Comparison of ENCODE assay signal across 9 cellular contexts in the genomic region with DNA sequence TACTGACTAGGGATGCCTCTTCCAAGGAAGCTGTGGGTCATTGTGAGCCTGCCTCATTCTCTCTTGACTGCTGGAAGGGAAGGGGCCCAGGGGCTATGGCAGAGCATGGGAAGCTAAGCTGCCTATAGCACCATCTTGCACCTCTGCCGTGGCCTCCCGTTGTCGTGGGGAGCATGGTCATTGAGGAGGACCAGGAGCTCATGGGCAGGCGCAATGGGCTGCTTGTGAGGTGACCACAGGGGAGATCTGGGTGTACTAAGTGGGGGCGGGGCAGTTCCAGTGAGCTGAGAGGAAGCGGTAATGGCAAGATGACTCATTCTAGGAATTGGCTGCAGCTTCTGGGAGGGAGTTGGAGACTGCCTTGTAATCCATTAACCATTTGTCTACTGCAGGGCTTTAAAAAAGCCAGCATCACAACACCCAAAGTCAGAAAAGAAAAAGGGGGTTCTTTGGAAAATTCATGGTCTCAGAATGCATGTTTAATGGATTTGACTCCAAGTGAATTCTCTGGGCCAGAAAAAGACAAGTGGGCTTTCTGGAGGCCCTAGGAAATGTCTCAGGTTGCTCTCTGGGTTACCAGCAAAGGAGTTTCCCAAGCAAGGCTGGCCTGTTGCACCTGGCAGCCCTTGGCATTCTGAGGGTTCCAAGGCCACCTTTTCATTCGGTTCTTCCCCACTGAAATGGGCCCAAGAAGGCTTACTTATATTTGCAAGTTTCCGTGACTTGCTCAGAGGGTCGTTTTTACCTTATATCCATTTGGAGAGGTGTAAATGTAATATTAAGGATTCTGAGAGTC. TPM values are rescaled to one million over a fixed set of nuclear protein-coding genes. Genes with fewer than 3 reads are reported as not detected.
DNase-seq lines count a peak whose midpoint lies in the region; ATAC-seq, FAIRE-seq and TF ChIP-seq lines count a peak whose summit lies in the region.
"Had no signal": no experiment of that assay in that cellular context is flagged by ENCODE, and none has a peak within 500 bp of the region (broad histone marks: within the 10 kb centered on the region; RNA-seq: fewer than 3 reads in every experiment).

No MANE protein-coding gene starts in this region.

- H3K27ac Mint-ChIP-seq in brain = peak overlapping the region in 4 of 5 experiments; percentile 33 to 94 (median 90)
- H3K27ac Mint-ChIP-seq: memory B cell had no signal

- H3K36me3 ChIP-seq in iPS-18a (ENCODE audit: control insufficient read depth, low read depth, low read length) = peaks cover 3% of the 10 kb centered on the region
- peaks cover 0 to 9% of the 10 kb centered on the region in 2 donors for H3K36me3 ChIP-seq in small intestine (ENCODE audit: control insufficient read depth in 2 of 2, insufficient read depth in 2 of 2, low read length in 2 of 2)

- peak; percentile 90 for DNase-seq in GM12865 (ENCODE audit: low read depth)
- DNase-seq in T-helper 2 cell = peak in 3 of 5 experiments; percentile 19 to 94 (median 42)
- DNase-seq in small intestine = peak; percentile 90
- DNase-seq in NCI-H187 treated with DMSO at 0.1 percent for 48 hours (lab: John Stamatoyannopoulos, UW) = no peak
- no peak for DNase-seq in inferior parietal cortex (ENCODE audit: extremely low spot score)

- H3K9me3 Mint-ChIP-seq in brain = peaks cover 0 to 4% (median 0%) of the 10 kb centered on the region in 5 experiments
- H3K9me3 Mint-ChIP-seq: memory B cell had no signal

- no peaks in the 10 kb centered on the region for H3K9me3 ChIP-seq in iPS-18a (ENCODE audit: control insufficient read depth, low read depth, low read length)
- H3K9me3 ChIP-seq in small intestine (ENCODE audit: control insufficient read depth, low read depth) = no peaks in the 10 kb centered on the region

- no peak for TF ChIP-seq CTCF in GM12865 (IDR thresholded peaks at IDR 0.05; ENCODE audit: insufficient read depth, low read depth, low read length, missing control alignments)
- no peak for TF ChIP-seq CTCF in brain (conservative IDR thresholded peaks at IDR 0.05)

- H3K4me3 Mint-ChIP-seq in brain = peak overlapping the region; percentile 57 to 94 (median 90)
- H3K4me3 Mint-ChIP-seq: memory B cell had no signal

- H3K27me3 Mint-ChIP-seq in brain = peaks cover 67% of the 10 kb centered on the region
- H3K27me3 Mint-ChIP-seq: memory B cell had no signal

- H3K9ac ChIP-seq in iPS-18a (ENCODE audit: low read length) = no peak overlapping the region

- 16 to 23% (median 17%) methylated on average over 9 of the region's 9 CpGs for WGBS in small intestine, 3 donors

- H3K4me3 ChIP-seq in GM12865 (ENCODE audit: low read depth, low read length) (peak overlapping the region; percentile 88), iPS-18a (ENCODE audit: low read length) (peak overlapping the region; percentile 23), small intestine (ENCODE audit: low read depth in 1 of 2, low read length in 2 of 2) (peak overlapping the region in 1 of 2 donors; percentile 83)

- H3K27ac ChIP-seq in iPS-18a (ENCODE audit: low read length) (no peak overlapping the region), small intestine (ENCODE audit: low read depth in 1 of 2, low read length in 1 of 2) (peak overlapping the region; percentile 43 to 71)

- H3K4me1 Mint-ChIP-seq in brain = peaks cover 72% of the 10 kb centered on the region

- FAIRE-seq in small intestine (lab: Jason Lieb, UNC) = no peak

- H3K4me1 ChIP-seq in iPS-18a (ENCODE audit: control insufficient read depth, low read depth, low read length) = peaks cover 31% of the 10 kb centered on the region
- peaks cover 14 to 24% of the 10 kb centered on the region in 2 donors for H3K4me1 ChIP-seq in small intestine (ENCODE audit: control insufficient read depth in 2 of 2, insufficient read depth in 1 of 2, low read depth in 1 of 2, low read length in 1 of 2)

- H3K27me3 ChIP-seq in iPS-18a (ENCODE audit: control insufficient read depth, insufficient read depth, low read length) (peaks cover 38% of the 10 kb centered on the region), small intestine (ENCODE audit: control insufficient read depth in 2 of 2, insufficient read depth in 2 of 2, low read length in 2 of 2) (no peaks in the 10 kb centered on the region)

- ATAC-seq in HG03432 (IDR thresholded peaks at IDR 0.05; ENCODE audit: unreplicated experiment) = peak; percentile 15

- H3K36me3 Mint-ChIP-seq in brain = peaks cover 4% of the 10 kb centered on the region
- H3K36me3 Mint-ChIP-seq: memory B cell had no signal

RNA-seq across cellular contexts. Expression of gene DUSP5, which starts 3.6 kb away (rescaled TPM):
- polyA plus RNA-seq in brain (ENCODE audit: insufficient read depth, low read depth, low replicate concordance) (2.8 TPM), small intestine (10 to 100 TPM in 2 of 3 donors, 1 to 10 TPM in 1; 8.3 to 36.2 (median 11.8) TPM)

Comparison
In these comparisons a context has a peak if more than half of its experiments do, and no peak if none do; other contexts are left out.
1. DNase-seq: peak in GM12865 (single experiment), T-helper 2 cell (3 of 5) and small intestine (single experiment); none in NCI-H187 treated with DMSO at 0.1 percent for 48 hours (single experiment) and inferior parietal cortex (single experiment).